11 cellular contexts compared by ENCODE assay signal in the genomic region with DNA sequence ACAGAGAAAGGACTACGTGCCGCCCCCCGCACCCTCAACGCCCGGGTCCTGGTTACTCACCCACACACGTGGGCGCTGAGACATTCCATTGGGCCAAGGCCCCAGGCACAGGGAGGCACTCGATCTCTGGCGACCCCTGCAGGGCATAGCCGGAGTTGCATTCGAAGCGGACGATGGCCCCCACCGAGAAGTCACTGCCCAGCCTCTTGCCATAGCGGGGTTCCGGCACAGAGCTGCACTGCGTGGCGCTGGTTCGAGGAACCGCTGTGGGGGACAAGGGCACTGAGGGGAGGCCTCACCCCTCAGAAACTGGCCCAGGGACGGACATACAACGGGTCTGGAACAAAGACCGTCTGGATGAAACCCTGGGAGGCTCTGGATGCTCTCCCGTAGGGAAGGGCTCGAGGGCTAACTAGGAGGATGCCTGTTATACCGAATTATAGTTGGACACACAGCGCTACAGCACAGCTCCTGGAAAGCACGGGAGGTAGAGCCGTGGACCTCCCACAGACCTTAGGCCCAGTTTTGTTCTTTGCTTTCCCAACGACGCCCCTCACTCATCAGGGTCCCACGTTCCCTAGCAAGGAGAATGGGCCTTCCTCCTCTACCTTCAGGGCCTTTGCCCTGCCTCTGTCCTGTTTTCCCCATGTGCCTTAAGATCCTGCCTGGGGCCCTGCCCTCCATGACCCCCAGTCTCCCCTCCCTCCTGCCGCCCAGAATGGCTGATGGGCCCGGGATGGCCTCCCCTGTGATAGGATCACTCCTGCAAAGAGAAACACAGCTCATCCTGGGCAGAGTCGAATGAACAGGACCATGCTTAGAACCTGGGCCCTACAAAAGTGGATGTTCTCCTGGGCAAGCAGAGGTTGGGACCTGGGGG.
DNase-seq lines count a peak whose midpoint lies in the region; ATAC-seq, FAIRE-seq and TF ChIP-seq lines count a peak whose summit lies in the region.
"Had no signal": no experiment of that assay in that cellular context is flagged by ENCODE, and none has a peak within 500 bp of the region (broad histone marks: within the 10 kb centered on the region; RNA-seq: fewer than 3 reads in every experiment).

No MANE protein-coding gene starts in this region.

- in situ Hi-C loops in GM12878 (cut with MboI): loop anchor here (25.0 kb wide), 1 partner anchor 688 kb away; no protein-coding TSS in a partner anchor

- CTCF ChIA-PET in GM12878 (lab: Yijun Ruan, JAX): interaction anchor here (0.7 to 0.8 kb wide), 2 partner anchors 423 to 1128 kb away, joined by 3 read pairs; no protein-coding TSS in a partner anchor

- H3K4me2 ChIP-seq in GM12878 (ENCODE audit: control insufficient read depth, insufficient read depth): no peak overlapping the region

- FAIRE-seq in GM12878 (lab: Jason Lieb, UNC): no peak

- H3K9me3 ChIP-seq in GM12878 (replicated peaks; ENCODE audit: control insufficient read depth, insufficient read depth, low read length): no peaks in the 10 kb centered on the region
- H3K9me3 ChIP-seq: ascending aorta had no signal

- H3K27me3 Mint-ChIP-seq in activated T-cell treated with anti-CD3 and anti-CD28 coated beads, Interleukin-2, amount 50 U/mL, for 4 hours (ENCODE audit: low read depth): peaks cover 29% of the 10 kb centered on the region
- H3K27me3 Mint-ChIP-seq in progenitor cell of endocrine pancreas: peaks cover 24% of the 10 kb centered on the region
- H3K27me3 Mint-ChIP-seq in T-helper 2 cell treated with Interferon-gamma antibody and Interleukin-4, amounts not matched to agents 5 μg/mL and 100 μg/mL, for 36 hours (ENCODE audit: low read depth): peaks cover 19% of the 10 kb centered on the region

- no peak for ATAC-seq in activated T-cell treated with anti-CD3 and anti-CD28 coated beads, Interleukin-2, amount 50 U/mL, for 4 hours
- peak; percentile 30; the same call in 1 of the 3 replicates for ATAC-seq in GM12878

- no TSS peak for BruUV-seq in GM12878 (replicated peaks; lab: Mats Ljungman, UMichigan)

- no peaks in the 10 kb centered on the region for H3K36me3 Mint-ChIP-seq in activated T-cell treated with anti-CD3 and anti-CD28 coated beads, Interleukin-2, amount 50 U/mL, for 4 hours (ENCODE audit: insufficient read depth)
- H3K36me3 Mint-ChIP-seq in progenitor cell of endocrine pancreas (ENCODE audit: insufficient read depth): no peaks in the 10 kb centered on the region
- H3K36me3 Mint-ChIP-seq in T-helper 2 cell treated with Interferon-gamma antibody and Interleukin-4, amounts not matched to agents 5 μg/mL and 100 μg/mL, for 36 hours (ENCODE audit: low read depth): no peaks in the 10 kb centered on the region

- RAD21 ChIA-PET in GM12878 (lab: Charles Lee; ENCODE audit: unreplicated experiment): no interaction called here

- POLR2A ChIA-PET in GM12878 (lab: Charles Lee): no interaction called here

- SMC1A ChIA-PET in GM12878 (lab: Charles Lee; ENCODE audit: uncharacterized antibody, unreplicated experiment): no interaction called here

- no peaks in the 10 kb centered on the region for H3K4me1 ChIP-seq in GM12878 (ENCODE audit: control insufficient read depth, insufficient read depth, low read length)
- H3K4me1 ChIP-seq: ascending aorta had no signal

- no peak for TF ChIP-seq EP300 in GM12878 (IDR thresholded peaks at IDR 0.05; ENCODE audit: borderline replicate concordance in 1 of 2, control insufficient read depth in 1 of 2, low read depth in 2 of 2, low read length in 2 of 2)

- no peak overlapping the region for H3K9ac ChIP-seq in GM12878 (ENCODE audit: control insufficient read depth, insufficient read depth, low read length)

- H3K27ac Mint-ChIP-seq in progenitor cell of endocrine pancreas: no peak overlapping the region
- H3K27ac Mint-ChIP-seq in T-helper 2 cell treated with Interferon-gamma antibody and Interleukin-4, amounts not matched to agents 5 μg/mL and 100 μg/mL, for 36 hours: no peak overlapping the region

- no peaks in the 10 kb centered on the region; a peak in 2 of 4 replicates for H3K27me3 ChIP-seq in GM12878 (replicated peaks in 1 of 2; ENCODE audit: control insufficient read depth in 2 of 2, insufficient read depth in 2 of 2, low read length in 1 of 2)
- H3K27me3 ChIP-seq: ascending aorta had no signal

- no peak overlapping the region for H3K4me3 ChIP-seq in GM12878
- H3K4me3 ChIP-seq: ascending aorta had no signal

- WGBS in GM12878 (ENCODE audit: insufficient coverage, insufficient replicate concordance, low lambda C conversion rate, missing lambda C conversion rate): 53% methylated on average over 35 of the region's 35 CpGs

- no peaks in the 10 kb centered on the region; the same call in 1 of the 2 replicates for H4K20me1 ChIP-seq in GM12878 (ENCODE audit: control insufficient read depth, insufficient read depth)

- H3K4me3 Mint-ChIP-seq in activated T-cell treated with anti-CD3 and anti-CD28 coated beads, Interleukin-2, amount 50 U/mL, for 4 hours: no peak overlapping the region
- no peak overlapping the region for H3K4me3 Mint-ChIP-seq in progenitor cell of endocrine pancreas (ENCODE audit: low read depth)
- H3K4me3 Mint-ChIP-seq in T-helper 2 cell treated with Interferon-gamma antibody and Interleukin-4, amounts not matched to agents 5 μg/mL and 100 μg/mL, for 36 hours: no peak overlapping the region

- no peaks in the 10 kb centered on the region for H3K79me2 ChIP-seq in GM12878 (ENCODE audit: control insufficient read depth, insufficient read depth, low read length)

- no peak for TF ChIP-seq RAD21 in GM12878 (IDR thresholded peaks at IDR 0.05; ENCODE audit: insufficient read depth, low read depth, low read length)

- no peak overlapping the region for H2AFZ ChIP-seq in GM12878 (ENCODE audit: control insufficient read depth, low read depth, low read length)

- no peaks in the 10 kb centered on the region for H3K9me3 Mint-ChIP-seq in activated T-cell treated with anti-CD3 and anti-CD28 coated beads, Interleukin-2, amount 50 U/mL, for 4 hours
- no peaks in the 10 kb centered on the region for H3K9me3 Mint-ChIP-seq in progenitor cell of endocrine pancreas (ENCODE audit: low read depth)
- no peaks in the 10 kb centered on the region for H3K9me3 Mint-ChIP-seq in T-helper 2 cell treated with Interferon-gamma antibody and Interleukin-4, amounts not matched to agents 5 μg/mL and 100 μg/mL, for 36 hours

- peak; percentile 41 to 43 for DNase-seq in activated T-cell treated with anti-CD3 and anti-CD28 coated beads, Interleukin-2, amount 50 U/mL, for 48 hours
- no peak for DNase-seq in activated T-cell treated with anti-CD3 and anti-CD28 coated beads, Interleukin-2, amount 50 U/mL, for 4 hours
- peak; percentile 59 for DNase-seq in HT1080 (ENCODE audit: low read depth)
- DNase-seq in GM12878 (ENCODE audit: low read depth, low spot score): no peak
- no peak for DNase-seq in progenitor cell of endocrine pancreas (ENCODE audit: low spot score, unreplicated experiment)
- DNase-seq in T-helper 2 cell treated with Interferon-gamma antibody and Interleukin-4, amounts not matched to agents 5 μg/mL and 100 μg/mL, for 36 hours (ENCODE audit: low spot score): no peak
- no peak for DNase-seq in AG08396 (ENCODE audit: low spot score)
- no peak for DNase-seq in COLO668 (lab: John Stamatoyannopoulos, UW; ENCODE audit: unreplicated experiment)
- DNase-seq: hippocampal formation, NCI-H2171 had no signal

- peak; percentile 33 to 59 (median 42) for TF ChIP-seq CTCF in GM12878 (IDR thresholded peaks at IDR 0.05 in 2 of 3, conservative IDR thresholded peaks at IDR 0.05 in 1 of 3; ENCODE audit: control insufficient read depth in 2 of 3, extremely low read depth in 1 of 3, insufficient read depth in 1 of 3, low read depth in 3 of 3, low read length in 3 of 3)
- peak; percentile 43 for TF ChIP-seq CTCF in progenitor cell of endocrine pancreas (IDR thresholded peaks at IDR 0.05; ENCODE audit: unreplicated experiment)

- no peak for TF ChIP-seq POLR2A in GM12878 (IDR thresholded peaks at IDR 0.05; ENCODE audit: low read depth, low read length)

- H3K36me3 ChIP-seq in GM12878 (ENCODE audit: control insufficient read depth in 2 of 2, insufficient read depth in 2 of 2, low read length in 1 of 2): no peaks in the 10 kb centered on the region
- H3K36me3 ChIP-seq: ascending aorta had no signal

- intact Hi-C loops in GM12878 (cut with micrococcal nuclease; ENCODE audit: unreplicated experiment): no loop called here

- H3K4me1 Mint-ChIP-seq in activated T-cell treated with anti-CD3 and anti-CD28 coated beads, Interleukin-2, amount 50 U/mL, for 4 hours (ENCODE audit: low read depth): no peaks in the 10 kb centered on the region
- no peaks in the 10 kb centered on the region for H3K4me1 Mint-ChIP-seq in progenitor cell of endocrine pancreas (ENCODE audit: low read depth)
- H3K4me1 Mint-ChIP-seq in T-helper 2 cell treated with Interferon-gamma antibody and Interleukin-4, amounts not matched to agents 5 μg/mL and 100 μg/mL, for 36 hours (ENCODE audit: low read depth): no peaks in the 10 kb centered on the region

- H3K27ac ChIP-seq in GM12878 (ENCODE audit: control insufficient read depth, insufficient read depth): no peak overlapping the region
- H3K27ac ChIP-seq: ascending aorta had no signal

TF ChIP-seq in GM12878, 131 proteins besides CTCF, POLR2A, EP300 and RAD21 (continues in another document):
- TF ChIP-seq ZSCAN29 (IDR thresholded peaks at IDR 0.05): no peak
- TF ChIP-seq STAT3 (IDR thresholded peaks at IDR 0.05; ENCODE audit: low read depth, low read length): no peak
- no peak for TF ChIP-seq TCF3 (IDR thresholded peaks at IDR 0.05; ENCODE audit: borderline replicate concordance, insufficient read depth, low read depth, low read length)
- TF ChIP-seq TCF7 (IDR thresholded peaks at IDR 0.05; ENCODE audit: borderline replicate concordance): no peak
- TF ChIP-seq ZNF384 (IDR thresholded peaks at IDR 0.05; ENCODE audit: borderline replicate concordance, low read depth, low read length): no peak
- TF ChIP-seq SMAD1 (IDR thresholded peaks at IDR 0.05; ENCODE audit: low read depth, partially characterized antibody): no peak
- TF ChIP-seq PAX5 (IDR thresholded peaks at IDR 0.05; ENCODE audit: borderline replicate concordance, low read depth, low read length): no peak
- TF ChIP-seq HCFC1 (IDR thresholded peaks at IDR 0.05; ENCODE audit: low read length): no peak

Comparison
In these comparisons a context has a peak if more than half of its experiments do, and no peak if none do; other contexts are left out.
1. DNase-seq: peak in activated T-cell treated with anti-CD3 and anti-CD28 coated beads, Interleukin-2, amount 50 U/mL, for 48 hours (2 of 2) and HT1080 (single experiment); none in activated T-cell treated with anti-CD3 and anti-CD28 coated beads, Interleukin-2, amount 50 U/mL, for 4 hours (single experiment), GM12878 (single experiment), progenitor cell of endocrine pancreas (single experiment), T-helper 2 cell treated with Interferon-gamma antibody and Interleukin-4, amounts not matched to agents 5 μg/mL and 100 μg/mL, for 36 hours (single experiment), AG08396 (single experiment) and COLO668 (single experiment).